Comparison of ENCODE assay signal across 16 cellular contexts in the genomic region with DNA sequence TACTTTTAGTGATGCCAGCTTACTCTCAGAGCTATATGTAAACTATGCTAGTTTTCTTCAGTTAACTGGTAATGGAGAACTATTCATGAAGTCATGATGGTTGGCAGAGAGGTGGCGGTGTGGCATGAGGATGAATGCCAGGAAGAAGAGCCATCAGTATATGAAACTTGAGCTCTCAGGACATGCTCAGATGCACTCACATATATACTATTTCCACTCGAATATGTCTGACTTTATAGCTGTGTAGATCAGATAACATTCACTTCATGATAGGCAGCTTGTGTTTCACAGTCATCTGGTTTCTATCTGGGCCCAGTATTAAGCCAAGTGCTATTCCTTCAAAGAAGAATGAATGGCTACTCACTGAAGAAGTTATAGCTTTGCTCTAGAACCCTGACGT. TPM values are rescaled to one million over a fixed set of nuclear protein-coding genes. Genes with fewer than 3 reads are reported as not detected.
A peak's percentile ranks its signal among the peaks of the same experiment; 100 is the strongest.
DNase-seq lines count a peak whose midpoint lies in the region; ATAC-seq and TF ChIP-seq lines count a peak whose summit lies in the region.
"Had no signal": no experiment of that assay in that cellular context is flagged by ENCODE, and none has a peak within 500 bp of the region (broad histone marks: within the 10 kb centered on the region; RNA-seq: fewer than 3 reads in every experiment).

No MANE protein-coding gene starts in this region.

- peak overlapping the region; percentile 1 for H3K27ac Mint-ChIP-seq in CD8-positive, alpha-beta T cell
- H3K27ac Mint-ChIP-seq in stimulated activated effector memory CD8-positive, alpha-beta T cell treated with anti-CD3 and anti-CD28 coated beads, Interleukin-12 subunit alpha, Interleukin-12 subunit beta, amount 100 ng/mL, for 72 hours = no peak overlapping the region
- H3K27ac Mint-ChIP-seq: activated naive CD8-positive, alpha-beta T cell treated with anti-CD3 and anti-CD28 coated beads for 36 hours had no signal

- no peaks in the 10 kb centered on the region for H3K9me3 ChIP-seq in CD8-positive, alpha-beta T cell (ENCODE audit: low read length)
- H3K9me3 ChIP-seq: esophagus squamous epithelium, right lobe of liver, SJCRH30 had no signal

- no peaks in the 10 kb centered on the region for H3K9me3 Mint-ChIP-seq in CD8-positive, alpha-beta T cell
- no peaks in the 10 kb centered on the region for H3K9me3 Mint-ChIP-seq in stimulated activated effector memory CD8-positive, alpha-beta T cell treated with anti-CD3 and anti-CD28 coated beads, Interleukin-12 subunit alpha, Interleukin-12 subunit beta, amount 100 ng/mL, for 72 hours

- H3K4me3 Mint-ChIP-seq in CD8-positive, alpha-beta T cell = no peak overlapping the region
- H3K4me3 Mint-ChIP-seq in stimulated activated effector memory CD8-positive, alpha-beta T cell treated with anti-CD3 and anti-CD28 coated beads, Interleukin-12 subunit alpha, Interleukin-12 subunit beta, amount 100 ng/mL, for 72 hours = no peak overlapping the region
- H3K4me3 Mint-ChIP-seq: activated naive CD8-positive, alpha-beta T cell treated with anti-CD3 and anti-CD28 coated beads for 36 hours had no signal

- peaks cover 79% of the 10 kb centered on the region for H3K36me3 Mint-ChIP-seq in CD8-positive, alpha-beta T cell
- H3K36me3 Mint-ChIP-seq in stimulated activated effector memory CD8-positive, alpha-beta T cell treated with anti-CD3 and anti-CD28 coated beads, Interleukin-12 subunit alpha, Interleukin-12 subunit beta, amount 100 ng/mL, for 72 hours = peaks cover 14% of the 10 kb centered on the region

- POLR2A ChIA-PET in CD8-positive, alpha-beta T cell (lab: Charles Lee) = interaction anchor here (0.6 to 1.6 kb wide), 6 partner anchors 9 to 134 kb away, joined by 3 to 15 read pairs (median 3); no protein-coding TSS in a partner anchor

- intact Hi-C loops in CD8-positive, alpha-beta T cell (cut with DNase I, micrococcal nuclease) = loop anchor here (2.0 to 5.0 kb wide), 2 partner anchors 80 to 103 kb away; no protein-coding TSS in a partner anchor

- no peak for TF ChIP-seq CTCF in CD8-positive, alpha-beta T cell (IDR thresholded peaks at IDR 0.05)

- no peak overlapping the region for H3K27ac ChIP-seq in CD8-positive, alpha-beta T cell (ENCODE audit: low read depth, low read length)
- H3K27ac ChIP-seq: esophagus squamous epithelium, right lobe of liver, SJCRH30 had no signal

- no peak overlapping the region for H3K4me3 ChIP-seq in CD8-positive, alpha-beta T cell (ENCODE audit: low read depth, low read length)
- H3K4me3 ChIP-seq: esophagus squamous epithelium, right lobe of liver, SJCRH30 had no signal

- CTCF ChIA-PET in CD8-positive, alpha-beta T cell (lab: Charles Lee) = interaction anchor here (0.6 to 2.4 kb wide), 13 partner anchors 8 to 159 kb away, joined by 3 to 12 read pairs (median 3); no protein-coding TSS in a partner anchor

- H3K27me3 ChIP-seq in CD8-positive, alpha-beta T cell (ENCODE audit: insufficient read depth, low read length) = no peaks in the 10 kb centered on the region
- H3K27me3 ChIP-seq: esophagus squamous epithelium, right lobe of liver, SJCRH30 had no signal

- DNase-seq in CD8-positive, alpha-beta T cell = no peak
- DNase-seq in HT-29 (ENCODE audit: low spot score) (peak; percentile 10), NCI-H526 treated with DMSO at 0.1 percent for 48 hours (lab: John Stamatoyannopoulos, UW) (peak; percentile 27), fibroblast of peridontal ligament (ENCODE audit: extremely low read depth) (peak; percentile 61), DMS79 (lab: John Stamatoyannopoulos, UW) (no peak)
- no peak for DNase-seq in stimulated activated effector memory CD8-positive, alpha-beta T cell treated with anti-CD3 and anti-CD28 coated beads, Interleukin-12 subunit alpha, Interleukin-12 subunit beta, amount 100 ng/mL, for 72 hours (ENCODE audit: low spot score in 2 of 2)
- DNase-seq: activated CD4-positive, alpha-beta T cell treated with anti-CD3 and anti-CD28 coated beads for 48 hours; activated naive CD8-positive, alpha-beta T cell treated with anti-CD3 and anti-CD28 coated beads for 36 hours; esophagus squamous epithelium; MV-4-11; NCI-H226; right lobe of liver; SJCRH30; T1000 had no signal

- H3K4me1 Mint-ChIP-seq in CD8-positive, alpha-beta T cell (ENCODE audit: low read depth) = peaks cover 85% of the 10 kb centered on the region
- H3K4me1 Mint-ChIP-seq in stimulated activated effector memory CD8-positive, alpha-beta T cell treated with anti-CD3 and anti-CD28 coated beads, Interleukin-12 subunit alpha, Interleukin-12 subunit beta, amount 100 ng/mL, for 72 hours = peaks cover 43% of the 10 kb centered on the region

- H3K27me3 Mint-ChIP-seq in CD8-positive, alpha-beta T cell (ENCODE audit: low read depth) = no peaks in the 10 kb centered on the region
- H3K27me3 Mint-ChIP-seq: activated naive CD8-positive, alpha-beta T cell treated with anti-CD3 and anti-CD28 coated beads for 36 hours had no signal

- H3K36me3 ChIP-seq in CD8-positive, alpha-beta T cell (ENCODE audit: insufficient read depth, low read length) = no peaks in the 10 kb centered on the region
- H3K36me3 ChIP-seq: esophagus squamous epithelium, right lobe of liver, SJCRH30 had no signal

- H3K4me1 ChIP-seq in CD8-positive, alpha-beta T cell (ENCODE audit: insufficient read depth, low read length) = peaks cover 44% of the 10 kb centered on the region
- H3K4me1 ChIP-seq: esophagus squamous epithelium, right lobe of liver, SJCRH30 had no signal

- peak; percentile 51 for ATAC-seq in CD8-positive, alpha-beta T cell
- ATAC-seq in stimulated activated effector memory CD8-positive, alpha-beta T cell treated with anti-CD3 and anti-CD28 coated beads, Interleukin-12 subunit alpha, Interleukin-12 subunit beta, amount 100 ng/mL, for 72 hours = no peak
- ATAC-seq in GM19328 (IDR thresholded peaks at IDR 0.05; ENCODE audit: unreplicated experiment) = no peak
- no peak for ATAC-seq in HG02798 (IDR thresholded peaks at IDR 0.05; ENCODE audit: poor library complexity, unreplicated experiment)
- ATAC-seq: right lobe of liver had no signal

RNA-seq across cellular contexts. Expression of a gene that starts 46.2 kb away (rescaled TPM):
- 10 to 100 TPM; 86.2 to 89.0 TPM for total RNA-seq in CD8-positive, alpha-beta T cell
- total RNA-seq in HT-29 (2014; rRNA removed; shearing (Covaris generic)) = 0.05 and 0.13 TPM in 2 replicates

Comparison
In these comparisons a context has a peak if more than half of its experiments do, and no peak if none do; other contexts are left out.
1. DNase-seq: peak in HT-29 (single experiment), NCI-H526 treated with DMSO at 0.1 percent for 48 hours (single experiment) and fibroblast of peridontal ligament (single experiment); none in CD8-positive, alpha-beta T cell (0 of 7), stimulated activated effector memory CD8-positive, alpha-beta T cell treated with anti-CD3 and anti-CD28 coated beads, Interleukin-12 subunit alpha, Interleukin-12 subunit beta, amount 100 ng/mL, for 72 hours (0 of 2) and DMS79 (single experiment).
2. RNA of a gene that starts 46.2 kb away (total RNA-seq): 86.2 to 89.0 TPM in CD8-positive, alpha-beta T cell; 0.05 to 0.13 TPM in HT-29; every median in the first group is over 10 times any median in the second.